8 cellular contexts compared by ENCODE assay signal in genomic region chr17:8630227-8630801, GRCh38. TPM values are rescaled to one million over a fixed set of nuclear protein-coding genes. Genes with fewer than 3 reads are reported as not detected.
DNase-seq lines count a peak whose midpoint lies in the region; ATAC-seq and TF ChIP-seq lines count a peak whose summit lies in the region.

Gene MYH10, minus strand, starts transcription at chr17:8630725. Its CDS starts 7,479 bp downstream, at chr17:8623246.

- peak in 1 of 2 donors; percentile 28 for TF ChIP-seq POLR2A in vagina (IDR thresholded peaks at IDR 0.05)

- TF ChIP-seq CTCF in MM.1S (IDR thresholded peaks at IDR 0.05; ENCODE audit: low read length) = no peak
- no peak for TF ChIP-seq CTCF in mucosa of descending colon (IDR thresholded peaks at IDR 0.05)
- peak in 1 of 3 experiments; percentile 12 for TF ChIP-seq CTCF in vagina (IDR thresholded peaks at IDR 0.05)

- peaks cover 5 to 26% (median 24%) of the 10 kb centered on the region in 10 experiments; a peak in 18 of 20 replicates for H3K4me1 ChIP-seq in BLaER1 treated with 17β-estradiol and CSF1 and Interleukin-3, amounts not matched to agents 10 nM and 100 nM
- H3K4me1 ChIP-seq in MM.1S (ENCODE audit: low read length) = peaks cover 5% of the 10 kb centered on the region
- peaks cover 0 to 9% of the 10 kb centered on the region in 2 donors for H3K4me1 ChIP-seq in duodenal mucosa (ENCODE audit: control insufficient read depth in 1 of 2, insufficient read depth in 2 of 2, low read length in 2 of 2)
- peaks cover 6% of the 10 kb centered on the region for H3K4me1 ChIP-seq in mucosa of descending colon (ENCODE audit: low read depth)
- H3K4me1 ChIP-seq in vagina = peaks cover 21% of the 10 kb centered on the region

- intact Hi-C loops in mucosa of descending colon (cut with DNase I, micrococcal nuclease) (no loop called here), vagina (cut with DNase I) (loop anchor here (5.0 kb wide), 1 partner anchor 612 kb away; no protein-coding TSS in a partner anchor)

- H3K27ac ChIP-seq in BLaER1 treated with 17β-estradiol and CSF1 and Interleukin-3, amounts not matched to agents 10 nM and 100 nM = peak within 1 kb of the TSS in 9 of 11 experiments; percentile 63 to 90 (median 84); a peak in 18 of 22 replicates
- peak within 1 kb of the TSS; percentile 78; the same call in 1 of the 2 replicates for H3K27ac ChIP-seq in MM.1S (ENCODE audit: low read length)
- peak within 1 kb of the TSS; percentile 78 for H3K27ac ChIP-seq in duodenal mucosa (ENCODE audit: low read depth, low read length)
- H3K27ac ChIP-seq in vagina = peak within 1 kb of the TSS; percentile 79

- H3K4me2 ChIP-seq in BLaER1 treated with 17β-estradiol and CSF1 and Interleukin-3, amounts not matched to agents 10 nM and 100 nM = peak within 1 kb of the TSS; percentile 91 to 99 (median 96)
- peak within 1 kb of the TSS; percentile 87 for H3K4me2 ChIP-seq in MM.1S (ENCODE audit: low read depth, low read length)

- H3K4me3 ChIP-seq in BLaER1 treated with 17β-estradiol and CSF1 and Interleukin-3, amounts not matched to agents 10 nM and 100 nM = peak within 1 kb of the TSS; percentile 77 to 97 (median 88)
- H3K4me3 ChIP-seq in MM.1S (ENCODE audit: low read length) (peak within 1 kb of the TSS; percentile 96), duodenal mucosa (ENCODE audit: low read depth in 1 of 2, low read length in 2 of 2) (peak within 1 kb of the TSS; percentile 67 to 74), mucosa of descending colon (peak within 1 kb of the TSS; percentile 32), vagina (peak within 1 kb of the TSS; percentile 74 to 83)

- DNase-seq in MM.1S (peak; percentile 10), mucosa of descending colon (peak in 2 of 3 donors; percentile 17 to 52), vagina (ENCODE audit: extremely low spot score in 2 of 2) (no peak), HuH-7.5 (ENCODE audit: low spot score) (no peak)

- peak within 1 kb of the TSS; percentile 94 for H2AFZ ChIP-seq in MM.1S (ENCODE audit: low read length)

- H3K36me3 ChIP-seq in BLaER1 treated with 17β-estradiol and CSF1 and Interleukin-3, amounts not matched to agents 10 nM and 100 nM = peaks cover 0 to 5% (median 0%) of the 10 kb centered on the region in 11 experiments; a peak in 4 of 22 replicates
- H3K36me3 ChIP-seq in MM.1S (replicated peaks; ENCODE audit: insufficient read depth, low read length) = no peaks in the 10 kb centered on the region
- H3K36me3 ChIP-seq in duodenal mucosa (ENCODE audit: control insufficient read depth in 1 of 2, insufficient read depth in 2 of 2, low read length in 2 of 2) = no peaks in the 10 kb centered on the region
- no peaks in the 10 kb centered on the region for H3K36me3 ChIP-seq in mucosa of descending colon (ENCODE audit: low read depth)
- no peaks in the 10 kb centered on the region for H3K36me3 ChIP-seq in vagina

- peaks cover 0 to 19% (median 0%) of the 10 kb centered on the region in 11 experiments; a peak in 5 of 22 replicates for H4K20me1 ChIP-seq in BLaER1 treated with 17β-estradiol and CSF1 and Interleukin-3, amounts not matched to agents 10 nM and 100 nM
- no peaks in the 10 kb centered on the region for H4K20me1 ChIP-seq in MM.1S (ENCODE audit: insufficient read depth, low read length)

- peaks cover 40% of the 10 kb centered on the region for H3K79me2 ChIP-seq in MM.1S (ENCODE audit: low read length)

- no peaks in the 10 kb centered on the region for H3K9me3 ChIP-seq in BLaER1 treated with 17β-estradiol and CSF1 and Interleukin-3, amounts not matched to agents 10 nM and 100 nM (replicated peaks in 1 of 11)
- H3K9me3 ChIP-seq in MM.1S (replicated peaks; ENCODE audit: insufficient read depth, low read length) = no peaks in the 10 kb centered on the region
- no peaks in the 10 kb centered on the region for H3K9me3 ChIP-seq in duodenal mucosa (ENCODE audit: control insufficient read depth in 1 of 2, low read length in 2 of 2)
- H3K9me3 ChIP-seq in mucosa of descending colon = no peaks in the 10 kb centered on the region
- H3K9me3 ChIP-seq in vagina = no peaks in the 10 kb centered on the region

- H3K9me2 ChIP-seq in MM.1S (replicated peaks; ENCODE audit: insufficient read depth, low read length) = no peaks in the 10 kb centered on the region

- H3K9ac ChIP-seq in BLaER1 treated with 17β-estradiol and CSF1 and Interleukin-3, amounts not matched to agents 10 nM and 100 nM = peak within 1 kb of the TSS; percentile 74 to 95 (median 87)
- H3K9ac ChIP-seq in MM.1S (ENCODE audit: low read length) = peak within 1 kb of the TSS; percentile 90
- peak within 1 kb of the TSS; percentile 51 to 58 for H3K9ac ChIP-seq in duodenal mucosa (ENCODE audit: low read depth in 1 of 2, low read length in 2 of 2)

- peaks cover 0 to 66% (median 0%) of the 10 kb centered on the region in 11 experiments; a peak in 7 of 22 replicates for H3K27me3 ChIP-seq in BLaER1 treated with 17β-estradiol and CSF1 and Interleukin-3, amounts not matched to agents 10 nM and 100 nM
- H3K27me3 ChIP-seq in MM.1S (replicated peaks; ENCODE audit: insufficient read depth, low read length) (no peaks in the 10 kb centered on the region), duodenal mucosa (ENCODE audit: control insufficient read depth in 1 of 2, insufficient read depth in 2 of 2, low read length in 2 of 2) (peaks cover 27 to 41% of the 10 kb centered on the region in 2 donors), vagina (no peaks in the 10 kb centered on the region)

- peaks cover 10% of the 10 kb centered on the region; the same call in 1 of the 2 replicates for H3F3A ChIP-seq in MM.1S (ENCODE audit: insufficient read depth, low read length)

- no peak for ATAC-seq in mucosa of descending colon
- no peak for ATAC-seq in GM18870 (IDR thresholded peaks at IDR 0.05; ENCODE audit: unreplicated experiment)
- no peak for ATAC-seq in HG02870 (IDR thresholded peaks at IDR 0.05; ENCODE audit: unreplicated experiment)

RNA-seq across cellular contexts. Expression of gene MYH10, which starts in this region (rescaled TPM):
- total RNA-seq in mucosa of descending colon (10 to 100 TPM in 2 of 3 donors, 1 to 10 TPM in 1; 4.3 to 23.8 (median 10.1) TPM), vagina (34.9 TPM)

Comparison
In these comparisons a context has a peak if more than half of its experiments do, and no peak if none do; other contexts are left out.
1. H3K4me3 ChIP-seq: peak in every context shown above with its lines; median percentile 96 in MM.1S; 88 in BLaER1 treated with 17β-estradiol and CSF1 and Interleukin-3, amounts not matched to agents 10 nM and 100 nM; 78 in vagina; 70 in duodenal mucosa; 32 in mucosa of descending colon.
2. DNase-seq: peak in MM.1S (single experiment) and mucosa of descending colon (2 of 3); none in vagina (0 of 2) and HuH-7.5 (single experiment).
3. Peak in every context shown above with its lines, with median percentiles within 50 percentile points of each other: H3K27ac ChIP-seq and H3K9ac ChIP-seq.